Comparison of ENCODE assay signal across 8 cellular contexts in the genomic region with DNA sequence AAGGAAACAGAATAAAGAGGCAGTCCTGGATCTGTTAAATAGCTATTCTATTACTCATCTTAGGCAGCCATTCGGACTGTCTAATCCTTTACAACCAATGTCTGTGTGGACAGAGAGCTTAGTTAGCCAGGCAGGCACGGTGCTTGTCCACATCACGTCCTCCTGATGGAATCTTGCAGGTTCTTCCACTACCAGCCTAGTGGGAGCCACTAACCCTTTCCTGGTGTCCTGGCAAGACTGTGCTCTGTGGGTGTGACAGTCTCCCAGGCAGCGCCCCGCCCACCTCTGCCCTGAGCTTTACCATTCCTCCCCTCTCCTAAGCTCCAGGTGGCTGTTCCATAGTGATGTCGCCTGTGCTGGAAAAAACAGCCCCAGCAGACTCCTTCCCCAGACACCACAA.
A peak's percentile ranks its signal among the peaks of the same experiment; 100 is the strongest.
DNase-seq lines count a peak whose midpoint lies in the region; ATAC-seq, FAIRE-seq and TF ChIP-seq lines count a peak whose summit lies in the region.

No MANE protein-coding gene starts in this region.

- no peak for TF ChIP-seq EP300 in GM12878 (IDR thresholded peaks at IDR 0.05; ENCODE audit: borderline replicate concordance in 1 of 2, control insufficient read depth in 1 of 2, low read depth in 2 of 2, low read length in 2 of 2)

- H3K9ac ChIP-seq in GM12878 (ENCODE audit: control insufficient read depth, insufficient read depth, low read length): peak overlapping the region; percentile 24
- no peak overlapping the region for H3K9ac ChIP-seq in neural progenitor cell

- FAIRE-seq in GM12878 (lab: Jason Lieb, UNC): no peak

- H3K4me3 ChIP-seq in GM12878: peak overlapping the region; percentile 11; the same call in 1 of the 2 replicates
- no peak overlapping the region for H3K4me3 ChIP-seq in neural progenitor cell

- CTCF ChIA-PET in GM12878 (lab: Yijun Ruan, JAX): interaction anchor here (1.2 to 2.0 kb wide), 3 partner anchors 8 to 63 kb away, joined by 3 to 7 read pairs (median 5); no protein-coding TSS in a partner anchor

- H3K27me3 ChIP-seq in GM12878 (replicated peaks in 1 of 2; ENCODE audit: control insufficient read depth in 2 of 2, insufficient read depth in 2 of 2, low read length in 1 of 2): no peaks in the 10 kb centered on the region
- H3K27me3 ChIP-seq in neural progenitor cell: no peaks in the 10 kb centered on the region

- H4K20me1 ChIP-seq in GM12878 (ENCODE audit: control insufficient read depth, insufficient read depth) (no peaks in the 10 kb centered on the region), neural progenitor cell (ENCODE audit: low read depth) (no peaks in the 10 kb centered on the region)

- H3K36me3 ChIP-seq in GM12878 (ENCODE audit: control insufficient read depth in 2 of 2, insufficient read depth in 2 of 2, low read length in 1 of 2) (no peaks in the 10 kb centered on the region), neural progenitor cell (no peaks in the 10 kb centered on the region)

- no peaks in the 10 kb centered on the region for H3K9me3 ChIP-seq in GM12878 (replicated peaks; ENCODE audit: control insufficient read depth, insufficient read depth, low read length)
- no peaks in the 10 kb centered on the region for H3K9me3 ChIP-seq in neural progenitor cell (ENCODE audit: low read depth)

- H3K27me3 Mint-ChIP-seq in neural progenitor cell (ENCODE audit: insufficient read depth, low read depth): peaks cover 3% of the 10 kb centered on the region

- peaks cover 49% of the 10 kb centered on the region for H3K4me1 Mint-ChIP-seq in neural progenitor cell

- TF ChIP-seq RAD21 in GM12878 (IDR thresholded peaks at IDR 0.05; ENCODE audit: insufficient read depth, low read depth, low read length): no peak

- H3K4me2 ChIP-seq in GM12878 (ENCODE audit: control insufficient read depth, insufficient read depth): peak overlapping the region; percentile 36
- no peak overlapping the region for H3K4me2 ChIP-seq in neural progenitor cell

- DNase-seq in EL: peak; percentile 54
- peak; percentile 59 for DNase-seq in LoVo (ENCODE audit: low spot score)
- no peak for DNase-seq in GM12878 (ENCODE audit: low read depth, low spot score)
- DNase-seq in neural progenitor cell (ENCODE audit: low spot score): peak; percentile 76
- DNase-seq in AML-193 (lab: John Stamatoyannopoulos, UW): no peak
- DNase-seq in SHP77 treated with DMSO at 0.1 percent for 48 hours (lab: John Stamatoyannopoulos, UW): no peak
- DNase-seq in AG08396 (ENCODE audit: low spot score): no peak

- H3K4me1 ChIP-seq in GM12878 (ENCODE audit: control insufficient read depth, insufficient read depth, low read length) (peaks cover 22% of the 10 kb centered on the region), neural progenitor cell (peaks cover 4% of the 10 kb centered on the region)

- 4% methylated on average over 6 of the region's 6 CpGs for WGBS in GM12878 (ENCODE audit: insufficient coverage, insufficient replicate concordance, low lambda C conversion rate, missing lambda C conversion rate)

- SMC1A ChIA-PET in GM12878 (lab: Charles Lee; ENCODE audit: uncharacterized antibody, unreplicated experiment): interaction anchor here (0.7 to 5.2 kb wide), 8 partner anchors 14 to 1916 kb away, joined by 3 to 19 read pairs (median 4); no protein-coding TSS in a partner anchor

- H3K9me3 Mint-ChIP-seq in neural progenitor cell: no peaks in the 10 kb centered on the region

- ATAC-seq in GM12878 (no peak; the same call in 2 of the 3 replicates), HG03457 (IDR thresholded peaks at IDR 0.05; ENCODE audit: unreplicated experiment) (no peak)

- no peaks in the 10 kb centered on the region for H3F3A ChIP-seq in neural progenitor cell (ENCODE audit: low read depth)

- H2AFZ ChIP-seq in GM12878 (ENCODE audit: control insufficient read depth, low read depth, low read length): no peak overlapping the region
- H2AFZ ChIP-seq in neural progenitor cell (replicated peaks): peak overlapping the region; percentile 45

- H3K36me3 Mint-ChIP-seq in neural progenitor cell: peaks cover 5% of the 10 kb centered on the region

- H3K79me2 ChIP-seq in GM12878 (ENCODE audit: control insufficient read depth, insufficient read depth, low read length) (peaks cover 35% of the 10 kb centered on the region), neural progenitor cell (ENCODE audit: low read depth) (no peaks in the 10 kb centered on the region)

- intact Hi-C loops in GM12878 (cut with micrococcal nuclease; ENCODE audit: unreplicated experiment): no loop called here

- TF ChIP-seq CTCF in GM12878 (IDR thresholded peaks at IDR 0.05 in 2 of 3, conservative IDR thresholded peaks at IDR 0.05 in 1 of 3; ENCODE audit: control insufficient read depth in 2 of 3, extremely low read depth in 1 of 3, insufficient read depth in 1 of 3, low read depth in 3 of 3, low read length in 3 of 3) (no peak), neural progenitor cell (IDR thresholded peaks at IDR 0.05) (no peak)

- RAD21 ChIA-PET in GM12878 (lab: Charles Lee; ENCODE audit: unreplicated experiment): interaction anchor here (0.7 to 4.0 kb wide), 7 partner anchors 8 to 130 kb away, joined by 4 to 15 read pairs (median 7); a partner anchor contains a TSS

- in situ Hi-C loops in GM12878 (cut with MboI): no loop called here

- POLR2A ChIA-PET in GM12878 (lab: Charles Lee): interaction anchor here (0.6 to 2.2 kb wide), 6 partner anchors 34 to 328 kb away, joined by 3 to 6 read pairs (median 4); a partner anchor contains a TSS

- H3K27ac ChIP-seq in GM12878 (ENCODE audit: control insufficient read depth, insufficient read depth) (peak overlapping the region; percentile 14), neural progenitor cell (no peak overlapping the region)

- TF ChIP-seq POLR2A in GM12878 (IDR thresholded peaks at IDR 0.05; ENCODE audit: low read depth, low read length): no peak

- H3K4me3 Mint-ChIP-seq in neural progenitor cell: peak overlapping the region; percentile 26

- no TSS peak for BruUV-seq in GM12878 (replicated peaks; lab: Mats Ljungman, UMichigan)

- no peak overlapping the region for H3K27ac Mint-ChIP-seq in neural progenitor cell

TF ChIP-seq in GM12878, 131 proteins besides CTCF, POLR2A, EP300 and RAD21:
- no peak for TF ChIP-seq CBX3 (IDR thresholded peaks at IDR 0.05; ENCODE audit: borderline replicate concordance, low read depth)

Comparison
In these comparisons a context has a peak if more than half of its experiments do, and no peak if none do; other contexts are left out.
1. DNase-seq: peak in EL (single experiment), LoVo (single experiment) and neural progenitor cell (single experiment); none in GM12878 (single experiment), AML-193 (0 of 2), SHP77 treated with DMSO at 0.1 percent for 48 hours (single experiment) and AG08396 (single experiment).